13 cellular contexts compared by ENCODE assay signal in the genomic region with DNA sequence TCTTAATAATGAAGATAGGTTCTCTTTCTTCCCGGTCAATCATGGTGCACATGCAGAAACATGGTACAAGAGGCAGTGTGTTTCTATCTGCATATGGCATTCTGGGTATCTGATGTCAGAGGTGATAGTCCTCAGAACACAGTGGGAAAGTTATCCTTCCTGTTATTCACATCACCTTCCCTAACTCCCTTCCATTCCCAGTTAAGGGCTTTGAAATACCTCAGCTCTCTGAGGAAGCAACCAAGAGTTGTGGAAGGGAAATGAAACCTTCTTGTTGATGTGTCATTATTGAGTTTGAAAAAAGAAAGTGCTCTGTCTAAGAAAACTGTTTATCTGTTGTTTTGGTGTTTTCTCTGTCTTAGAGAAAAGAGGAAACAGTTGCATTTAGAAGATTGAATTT. TPM values are rescaled to one million over a fixed set of nuclear protein-coding genes. Genes with fewer than 3 reads are reported as not detected.
A peak's percentile ranks its signal among the peaks of the same experiment; 100 is the strongest.
DNase-seq lines count a peak whose midpoint lies in the region; ATAC-seq and TF ChIP-seq lines count a peak whose summit lies in the region.
"Had no signal": no experiment of that assay in that cellular context is flagged by ENCODE, and none has a peak within 500 bp of the region (broad histone marks: within the 10 kb centered on the region; RNA-seq: fewer than 3 reads in every experiment).

No MANE protein-coding gene starts in this region.

- ATAC-seq in activated CD8-positive, alpha-beta memory T cell treated with anti-CD3 and anti-CD28 coated beads, Interleukin-2, amount 10 ng/mL, durations not matched to agents 7 days and 5 days = no peak
- ATAC-seq in HG02798 (IDR thresholded peaks at IDR 0.05; ENCODE audit: poor library complexity, unreplicated experiment) (peak; percentile 79), upper lobe of right lung (peak; percentile 45)

- no peaks in the 10 kb centered on the region for H3K9me3 ChIP-seq in MM.1S (replicated peaks; ENCODE audit: insufficient read depth, low read length)
- H3K9me3 ChIP-seq in upper lobe of right lung = no peaks in the 10 kb centered on the region

- no peak overlapping the region for H3K4me3 ChIP-seq in MM.1S (ENCODE audit: low read length)
- H3K4me3 ChIP-seq in upper lobe of right lung = no peak overlapping the region
- H3K4me3 ChIP-seq: lung, skin epidermis had no signal

- H4K20me1 ChIP-seq in MM.1S (ENCODE audit: insufficient read depth, low read length) = no peaks in the 10 kb centered on the region

- H3K27ac ChIP-seq in MM.1S (ENCODE audit: low read length) (no peak overlapping the region), upper lobe of right lung (peak overlapping the region; percentile 32)

- no peak for DNase-seq in activated CD8-positive, alpha-beta memory T cell treated with anti-CD3 and anti-CD28 coated beads, Interleukin-2, amount 10 ng/mL, durations not matched to agents 7 days and 5 days
- DNase-seq in activated CD8-positive, alpha-beta memory T cell treated with anti-CD3 and anti-CD28 coated beads, Interleukin-2, amount 50 U/mL, for 48 hours = no peak
- DNase-seq in MM.1S (peak; percentile 14), upper lobe of right lung (no peak), dedifferentiated amniotic fluid mesenchymal stem cell (ENCODE audit: extremely low spot score) (no peak)
- no peak for DNase-seq in activated CD4-positive, CD25-positive, alpha-beta regulatory T cell treated with anti-CD3 and anti-CD28 coated beads, Interleukin-2, amount 50 U/mL, for 72 hours
- DNase-seq in activated CD8-positive, alpha-beta memory T cell treated with anti-CD3 and anti-CD28 coated beads, Interleukin-2, amount 50 U/mL, for 4 hours = no peak
- DNase-seq: activated CD4-positive, alpha-beta T cell treated with anti-CD3 and anti-CD28 coated beads for 1 hour; amygdala had no signal

- peak overlapping the region; percentile 35 for H3K27ac Mint-ChIP-seq in activated CD8-positive, alpha-beta memory T cell treated with anti-CD3 and anti-CD28 coated beads, Interleukin-2, amount 10 ng/mL, durations not matched to agents 7 days and 5 days

- no peak overlapping the region for H2AFZ ChIP-seq in MM.1S (ENCODE audit: low read length)

- H3K27me3 ChIP-seq in MM.1S (replicated peaks; ENCODE audit: insufficient read depth, low read length) (no peaks in the 10 kb centered on the region), upper lobe of right lung (no peaks in the 10 kb centered on the region)

- H3K36me3 Mint-ChIP-seq in activated CD8-positive, alpha-beta memory T cell treated with anti-CD3 and anti-CD28 coated beads, Interleukin-2, amount 10 ng/mL, durations not matched to agents 7 days and 5 days = no peaks in the 10 kb centered on the region

- no peaks in the 10 kb centered on the region for H3K9me2 ChIP-seq in MM.1S (replicated peaks; ENCODE audit: insufficient read depth, low read length)

- intact Hi-C loops in upper lobe of right lung (cut with DNase I) = no loop called here

- no peak for TF ChIP-seq CTCF in MM.1S (IDR thresholded peaks at IDR 0.05; ENCODE audit: low read length)
- TF ChIP-seq CTCF in upper lobe of right lung (IDR thresholded peaks at IDR 0.05) = no peak

- H3K4me1 ChIP-seq in MM.1S (ENCODE audit: low read length) (peaks cover 11% of the 10 kb centered on the region), upper lobe of right lung (no peaks in the 10 kb centered on the region)

- no peaks in the 10 kb centered on the region for H3K79me2 ChIP-seq in MM.1S (ENCODE audit: low read length)

- H3K4me1 Mint-ChIP-seq in activated CD8-positive, alpha-beta memory T cell treated with anti-CD3 and anti-CD28 coated beads, Interleukin-2, amount 10 ng/mL, durations not matched to agents 7 days and 5 days = peaks cover 27% of the 10 kb centered on the region

- H3K4me3 Mint-ChIP-seq in activated CD8-positive, alpha-beta memory T cell treated with anti-CD3 and anti-CD28 coated beads, Interleukin-2, amount 10 ng/mL, durations not matched to agents 7 days and 5 days = no peak overlapping the region

- CTCF ChIA-PET in activated CD8-positive, alpha-beta memory T cell treated with anti-CD3 and anti-CD28 coated beads, Interleukin-2, amount 10 ng/mL, durations not matched to agents 7 days and 5 days (lab: Charles Lee) = no interaction called here

- H3K9me3 Mint-ChIP-seq in activated CD8-positive, alpha-beta memory T cell treated with anti-CD3 and anti-CD28 coated beads, Interleukin-2, amount 10 ng/mL, durations not matched to agents 7 days and 5 days (ENCODE audit: low read depth) = no peaks in the 10 kb centered on the region

- H3K27me3 Mint-ChIP-seq in activated CD8-positive, alpha-beta memory T cell treated with anti-CD3 and anti-CD28 coated beads, Interleukin-2, amount 10 ng/mL, durations not matched to agents 7 days and 5 days = peaks cover 7% of the 10 kb centered on the region

- no peak overlapping the region; the same call in 1 of the 2 replicates for H3K4me2 ChIP-seq in MM.1S (ENCODE audit: low read depth, low read length)

- H3K36me3 ChIP-seq in MM.1S (replicated peaks; ENCODE audit: insufficient read depth, low read length) (no peaks in the 10 kb centered on the region), upper lobe of right lung (no peaks in the 10 kb centered on the region)

- H3F3A ChIP-seq in MM.1S (ENCODE audit: insufficient read depth, low read length) = 0 out of 2 replicates have a peak, but pooled peaks cover 4% of the 10 kb centered on the region

- H3K9ac ChIP-seq in MM.1S (ENCODE audit: low read length) = no peak overlapping the region

RNA-seq across cellular contexts. Expression of a gene that starts 21.9 kb away (rescaled TPM):
- not detected for total RNA-seq in activated CD8-positive, alpha-beta memory T cell treated with anti-CD3 and anti-CD28 coated beads, Interleukin-2, amount 10 ng/mL, durations not matched to agents 7 days and 5 days
- total RNA-seq in upper lobe of right lung = 8.2 TPM
- total RNA-seq: fibroblast of lung had no signal

RNA-seq across cellular contexts. Expression of a gene that starts 33.3 kb away (rescaled TPM):
- not detected for total RNA-seq in activated CD8-positive, alpha-beta memory T cell treated with anti-CD3 and anti-CD28 coated beads, Interleukin-2, amount 10 ng/mL, durations not matched to agents 7 days and 5 days
- total RNA-seq in upper lobe of right lung = 3.1 TPM

RNA-seq across cellular contexts. Expression of a gene that starts 34.6 kb away (rescaled TPM):
- under 1 TPM; 0.40 to 0.53 TPM for total RNA-seq in activated CD8-positive, alpha-beta memory T cell treated with anti-CD3 and anti-CD28 coated beads, Interleukin-2, amount 10 ng/mL, durations not matched to agents 7 days and 5 days
- 0.67 TPM for total RNA-seq in upper lobe of right lung
